In genomic region chr18:11053293-11053692, GRCh38 we compare ENCODE assay signal across 21 cellular contexts.
DNase-seq lines count a peak whose midpoint lies in the region; ATAC-seq, FAIRE-seq and TF ChIP-seq lines count a peak whose summit lies in the region.
"Had no signal": no experiment of that assay in that cellular context is flagged by ENCODE, and none has a peak within 500 bp of the region (broad histone marks: within the 10 kb centered on the region; RNA-seq: fewer than 3 reads in every experiment).

No MANE protein-coding gene starts in this region.

- H2BK15ac ChIP-seq in H1 (ENCODE audit: low read length) = no peak overlapping the region

- no peak overlapping the region for H2BK120ac ChIP-seq in H1 (replicated peaks; ENCODE audit: low read depth, low read length)

- H3K36me3 ChIP-seq in H1 (ENCODE audit: control insufficient read depth in 2 of 4, insufficient read depth in 4 of 4, low read length in 3 of 4) (no peaks in the 10 kb centered on the region), Karpas-422 (ENCODE audit: insufficient read depth, low read length) (no peaks in the 10 kb centered on the region)
- no peaks in the 10 kb centered on the region for H3K36me3 ChIP-seq in CD8-positive, alpha-beta T cell (ENCODE audit: insufficient read depth, low read length)
- H3K36me3 ChIP-seq: BE2C; BLaER1 treated with 17β-estradiol and CSF1 and Interleukin-3, amounts not matched to agents 10 nM and 100 nM had no signal

- no peak overlapping the region for H3K4ac ChIP-seq in H1 (replicated peaks; ENCODE audit: insufficient read length, low read depth, low read length)

- no peak overlapping the region for H3K18ac ChIP-seq in H1 (ENCODE audit: extremely low read depth, low read length)

- no peaks in the 10 kb centered on the region for H4K20me1 ChIP-seq in H1 (replicated peaks in 1 of 2; ENCODE audit: control insufficient read depth in 1 of 2, insufficient read depth in 2 of 2, low read length in 2 of 2)
- no peaks in the 10 kb centered on the region for H4K20me1 ChIP-seq in Karpas-422 (ENCODE audit: insufficient read depth, low read depth, low read length)
- H4K20me1 ChIP-seq: BLaER1 treated with 17β-estradiol and CSF1 and Interleukin-3, amounts not matched to agents 10 nM and 100 nM had no signal

- H3K9me3 ChIP-seq in H1 (ENCODE audit: insufficient read depth in 2 of 2, low read depth in 1 of 2, low read length in 1 of 2) = no peaks in the 10 kb centered on the region
- no peaks in the 10 kb centered on the region for H3K9me3 ChIP-seq in CD8-positive, alpha-beta T cell (ENCODE audit: low read length)
- no peaks in the 10 kb centered on the region for H3K9me3 ChIP-seq in Karpas-422 (ENCODE audit: low read length)
- H3K9me3 ChIP-seq: A549, BE2C had no signal

- H3K4me2 ChIP-seq in H1 (ENCODE audit: insufficient read depth in 1 of 2, low read depth in 2 of 2, low read length in 2 of 2) (no peak overlapping the region), Karpas-422 (ENCODE audit: low read depth, low read length, poor library complexity, severe bottlenecking) (no peak overlapping the region)
- H3K4me2 ChIP-seq: A549; BLaER1 treated with 17β-estradiol and CSF1 and Interleukin-3, amounts not matched to agents 10 nM and 100 nM had no signal

- no peak overlapping the region for H3K9ac ChIP-seq in H1 (replicated peaks in 1 of 4; ENCODE audit: extremely low read depth in 1 of 4, low read depth in 3 of 4, low read length in 3 of 4)
- no peak overlapping the region for H3K9ac ChIP-seq in Karpas-422 (ENCODE audit: low read length)
- H3K9ac ChIP-seq: BLaER1 treated with 17β-estradiol and CSF1 and Interleukin-3, amounts not matched to agents 10 nM and 100 nM had no signal

- no peak for TF ChIP-seq EP300 in H1 (IDR thresholded peaks at IDR 0.05; ENCODE audit: borderline replicate concordance in 1 of 2, low read depth in 2 of 2, low read length in 2 of 2)

- H2BK5ac ChIP-seq in H1 (ENCODE audit: low read depth, low read length) = no peak overlapping the region

- no peaks in the 10 kb centered on the region for H3K23me2 ChIP-seq in H1 (ENCODE audit: low read depth, low read length)

- H2AK5ac ChIP-seq in H1 (ENCODE audit: low read depth, low read length) = no peak overlapping the region

- no peaks in the 10 kb centered on the region for H3K27me3 ChIP-seq in H1 (replicated peaks in 1 of 4; ENCODE audit: control insufficient read depth in 3 of 4, extremely low read depth in 1 of 4, insufficient read depth in 3 of 4, low read length in 3 of 4)
- no peaks in the 10 kb centered on the region for H3K27me3 ChIP-seq in CD8-positive, alpha-beta T cell (ENCODE audit: insufficient read depth, low read length)
- H3K27me3 ChIP-seq in Karpas-422 (ENCODE audit: low read length) = no peaks in the 10 kb centered on the region
- H3K27me3 ChIP-seq: BE2C; BLaER1 treated with 17β-estradiol and CSF1 and Interleukin-3, amounts not matched to agents 10 nM and 100 nM had no signal

- no peaks in the 10 kb centered on the region for H3K9me2 ChIP-seq in Karpas-422 (replicated peaks; ENCODE audit: insufficient read depth, low read length)

- H2AFZ ChIP-seq in H1 (ENCODE audit: low read length) = no peak overlapping the region
- H2AFZ ChIP-seq in Karpas-422 (ENCODE audit: low read length) = no peak overlapping the region

- H3K27ac Mint-ChIP-seq in CD8-positive, alpha-beta T cell = no peak overlapping the region
- H3K27ac Mint-ChIP-seq in natural killer cell treated with Interleukin-12 subunit alpha and Interleukin-12 subunit beta and Interleukin-15 and Interleukin-18, amount 100 ng/mL, for 72 hours = no peak overlapping the region
- H3K27ac Mint-ChIP-seq: CD14-positive monocyte; CD4-positive, alpha-beta T cell had no signal

- H3K36me3 Mint-ChIP-seq in CD8-positive, alpha-beta T cell = no peaks in the 10 kb centered on the region
- H3K36me3 Mint-ChIP-seq in natural killer cell treated with Interleukin-12 subunit alpha and Interleukin-12 subunit beta and Interleukin-15 and Interleukin-18, amount 100 ng/mL, for 72 hours = no peaks in the 10 kb centered on the region
- H3K36me3 Mint-ChIP-seq: CD14-positive monocyte had no signal

- no peak overlapping the region for H3K4me3 ChIP-seq in H1 (ENCODE audit: extremely low read depth in 1 of 4, insufficient read depth in 2 of 4, low read depth in 3 of 4, low read length in 4 of 4)
- no peak overlapping the region for H3K4me3 ChIP-seq in CD8-positive, alpha-beta T cell (ENCODE audit: low read depth, low read length)
- H3K4me3 ChIP-seq in Karpas-422 (ENCODE audit: low read length) = no peak overlapping the region
- H3K4me3 ChIP-seq: A549; BLaER1 treated with 17β-estradiol and CSF1 and Interleukin-3, amounts not matched to agents 10 nM and 100 nM had no signal

- H2BK12ac ChIP-seq in H1 (ENCODE audit: low read depth, low read length) = no peak overlapping the region

- CTCF ChIA-PET in H1 (lab: Charles Lee; ENCODE audit: partially characterized antibody) = interaction anchor here (1.2 kb wide), 1 partner anchor 101 kb away, joined by 5 read pairs; no protein-coding TSS in a partner anchor
- CTCF ChIA-PET in CD8-positive, alpha-beta T cell (lab: Charles Lee) = no interaction called here

- H3K27ac ChIP-seq in H1 (ENCODE audit: low read depth, low read length) (no peak overlapping the region), Karpas-422 (ENCODE audit: low read length) (no peak overlapping the region)
- H3K27ac ChIP-seq in CD8-positive, alpha-beta T cell (ENCODE audit: low read depth, low read length) = no peak overlapping the region
- H3K27ac ChIP-seq: A549; BLaER1 treated with 17β-estradiol and CSF1 and Interleukin-3, amounts not matched to agents 10 nM and 100 nM had no signal

- DNase-seq in NCI-H510A treated with DMSO at 0.1 percent for 48 hours (lab: John Stamatoyannopoulos, UW) (peak; percentile 21), NCI-H510A (lab: John Stamatoyannopoulos, UW) (no peak), DMS53 treated with DMSO at 0.1 percent for 48 hours (lab: John Stamatoyannopoulos, UW; ENCODE audit: unreplicated experiment) (peak; percentile 9), H1 (ENCODE audit: low read depth in 1 of 2, low spot score in 2 of 2) (no peak), Karpas-422 (no peak)
- DNase-seq in CD8-positive, alpha-beta T cell = no peak
- no peak for DNase-seq in natural killer cell treated with Interleukin-12 subunit alpha and Interleukin-12 subunit beta and Interleukin-15 and Interleukin-18, amount 100 ng/mL, for 72 hours (ENCODE audit: low spot score)
- DNase-seq: 8988T; ACHN; AML-193; BE2C; CD4-positive, alpha-beta T cell; COR-L47; DMS79; GDM1; GOT3; H7; HCEC 1CT had no signal

- H4K91ac ChIP-seq in H1 (replicated peaks; ENCODE audit: insufficient read length, low read length) = no peak overlapping the region

- FAIRE-seq in H1 (lab: Jason Lieb, UNC) = no peak
- FAIRE-seq: A549 had no signal

- H3K4me1 ChIP-seq in H1 (replicated peaks in 1 of 4; ENCODE audit: control insufficient read depth in 3 of 4, insufficient read depth in 4 of 4, low read length in 3 of 4) = no peaks in the 10 kb centered on the region
- no peaks in the 10 kb centered on the region for H3K4me1 ChIP-seq in CD8-positive, alpha-beta T cell (ENCODE audit: insufficient read depth, low read length)
- H3K4me1 ChIP-seq in Karpas-422 (ENCODE audit: low read length) = no peaks in the 10 kb centered on the region
- H3K4me1 ChIP-seq: BE2C; BLaER1 treated with 17β-estradiol and CSF1 and Interleukin-3, amounts not matched to agents 10 nM and 100 nM had no signal

- ATAC-seq in CD8-positive, alpha-beta T cell = no peak
- ATAC-seq in natural killer cell treated with Interleukin-12 subunit alpha and Interleukin-12 subunit beta and Interleukin-15 and Interleukin-18, amount 100 ng/mL, for 72 hours = no peak
- ATAC-seq: A549 had no signal

- H4K8ac ChIP-seq in H1 (ENCODE audit: extremely low read depth, insufficient read depth, low read length) = no peak overlapping the region

- POLR2A ChIA-PET in H1 (lab: Charles Lee; ENCODE audit: partially characterized antibody) = no interaction called here
- POLR2A ChIA-PET in CD8-positive, alpha-beta T cell (lab: Charles Lee) = no interaction called here

- TF ChIP-seq RAD21 in H1 (IDR thresholded peaks at IDR 0.05 in 1 of 2, conservative IDR thresholded peaks at IDR 0.05 in 1 of 2; ENCODE audit: low read depth in 2 of 2, low read length in 2 of 2) = no peak

- H3K56ac ChIP-seq in H1 (replicated peaks; ENCODE audit: insufficient read length, low read depth, low read length) = no peak overlapping the region

- WGBS in H1 (ENCODE audit: extremely low coverage in 1 of 2, insufficient coverage in 1 of 2, insufficient read length in 1 of 2, insufficient replicate concordance in 2 of 2, low coverage in 1 of 2, low lambda C conversion rate in 2 of 2, missing lambda C conversion rate in 1 of 2), 2 experiments = 95% methylated on average over 1 of the region's 1 CpG; no CpG with 5 or more reads in 1 of the 2 experiments

- no peaks in the 10 kb centered on the region for H3K9me3 Mint-ChIP-seq in CD8-positive, alpha-beta T cell
- H3K9me3 Mint-ChIP-seq in natural killer cell treated with Interleukin-12 subunit alpha and Interleukin-12 subunit beta and Interleukin-15 and Interleukin-18, amount 100 ng/mL, for 72 hours = peaks cover under 1% of the 10 kb centered on the region
- H3K9me3 Mint-ChIP-seq: CD4-positive, alpha-beta T cell had no signal

- no peak for TF ChIP-seq CTCF in H1 (IDR thresholded peaks at IDR 0.05; ENCODE audit: control extremely low read depth in 1 of 3, insufficient read depth in 1 of 3, low read depth in 1 of 3, low read length in 3 of 3)
- TF ChIP-seq CTCF in CD8-positive, alpha-beta T cell (IDR thresholded peaks at IDR 0.05) = no peak

- H3K14ac ChIP-seq in H1 (ENCODE audit: insufficient read length) = no peak overlapping the region

- no peak overlapping the region for H2BK20ac ChIP-seq in H1 (ENCODE audit: low read length)

- no peaks in the 10 kb centered on the region for H3K27me3 Mint-ChIP-seq in CD8-positive, alpha-beta T cell (ENCODE audit: low read depth)
- H3K27me3 Mint-ChIP-seq in natural killer cell treated with Interleukin-12 subunit alpha and Interleukin-12 subunit beta and Interleukin-15 and Interleukin-18, amount 100 ng/mL, for 72 hours = no peaks in the 10 kb centered on the region
- H3K27me3 Mint-ChIP-seq: CD4-positive, alpha-beta T cell had no signal

- no peaks in the 10 kb centered on the region for H3K4me1 Mint-ChIP-seq in CD8-positive, alpha-beta T cell (ENCODE audit: low read depth)
- no peaks in the 10 kb centered on the region for H3K4me1 Mint-ChIP-seq in natural killer cell treated with Interleukin-12 subunit alpha and Interleukin-12 subunit beta and Interleukin-15 and Interleukin-18, amount 100 ng/mL, for 72 hours (ENCODE audit: low read depth in 2 of 2)
- H3K4me1 Mint-ChIP-seq: CD14-positive monocyte had no signal

- H3K4me3 Mint-ChIP-seq in CD8-positive, alpha-beta T cell = no peak overlapping the region
- H3K4me3 Mint-ChIP-seq in natural killer cell treated with Interleukin-12 subunit alpha and Interleukin-12 subunit beta and Interleukin-15 and Interleukin-18, amount 100 ng/mL, for 72 hours = no peak overlapping the region
- H3K4me3 Mint-ChIP-seq: CD14-positive monocyte; CD4-positive, alpha-beta T cell had no signal

- intact Hi-C loops in CD8-positive, alpha-beta T cell (cut with DNase I, micrococcal nuclease) = no loop called here

- no peak overlapping the region for H4K5ac ChIP-seq in H1 (ENCODE audit: insufficient read length, low read depth, low read length)

- no peak overlapping the region for H3K23ac ChIP-seq in H1 (ENCODE audit: insufficient read length)

- no peaks in the 10 kb centered on the region for H3K79me2 ChIP-seq in H1 (ENCODE audit: control insufficient read depth in 1 of 2, insufficient read depth in 2 of 2, low read length in 2 of 2)
- no peaks in the 10 kb centered on the region for H3K79me2 ChIP-seq in Karpas-422 (ENCODE audit: low read length)

- no peaks in the 10 kb centered on the region for H3K79me1 ChIP-seq in H1 (ENCODE audit: low read depth, low read length)

- TF ChIP-seq POLR2A in H1 (IDR thresholded peaks at IDR 0.05; ENCODE audit: control extremely low read depth in 1 of 2, low read depth in 2 of 2, low read length in 2 of 2) = no peak

Comparison
In these comparisons a context has a peak if more than half of its experiments do, and no peak if none do; other contexts are left out.
1. DNase-seq: peak in NCI-H510A treated with DMSO at 0.1 percent for 48 hours (single experiment) and DMS53 treated with DMSO at 0.1 percent for 48 hours (single experiment); none in NCI-H510A (single experiment), H1 (0 of 2), CD8-positive, alpha-beta T cell (0 of 7), Karpas-422 (single experiment) and natural killer cell treated with Interleukin-12 subunit alpha and Interleukin-12 subunit beta and Interleukin-15 and Interleukin-18, amount 100 ng/mL, for 72 hours (single experiment).